In the genomic region with DNA sequence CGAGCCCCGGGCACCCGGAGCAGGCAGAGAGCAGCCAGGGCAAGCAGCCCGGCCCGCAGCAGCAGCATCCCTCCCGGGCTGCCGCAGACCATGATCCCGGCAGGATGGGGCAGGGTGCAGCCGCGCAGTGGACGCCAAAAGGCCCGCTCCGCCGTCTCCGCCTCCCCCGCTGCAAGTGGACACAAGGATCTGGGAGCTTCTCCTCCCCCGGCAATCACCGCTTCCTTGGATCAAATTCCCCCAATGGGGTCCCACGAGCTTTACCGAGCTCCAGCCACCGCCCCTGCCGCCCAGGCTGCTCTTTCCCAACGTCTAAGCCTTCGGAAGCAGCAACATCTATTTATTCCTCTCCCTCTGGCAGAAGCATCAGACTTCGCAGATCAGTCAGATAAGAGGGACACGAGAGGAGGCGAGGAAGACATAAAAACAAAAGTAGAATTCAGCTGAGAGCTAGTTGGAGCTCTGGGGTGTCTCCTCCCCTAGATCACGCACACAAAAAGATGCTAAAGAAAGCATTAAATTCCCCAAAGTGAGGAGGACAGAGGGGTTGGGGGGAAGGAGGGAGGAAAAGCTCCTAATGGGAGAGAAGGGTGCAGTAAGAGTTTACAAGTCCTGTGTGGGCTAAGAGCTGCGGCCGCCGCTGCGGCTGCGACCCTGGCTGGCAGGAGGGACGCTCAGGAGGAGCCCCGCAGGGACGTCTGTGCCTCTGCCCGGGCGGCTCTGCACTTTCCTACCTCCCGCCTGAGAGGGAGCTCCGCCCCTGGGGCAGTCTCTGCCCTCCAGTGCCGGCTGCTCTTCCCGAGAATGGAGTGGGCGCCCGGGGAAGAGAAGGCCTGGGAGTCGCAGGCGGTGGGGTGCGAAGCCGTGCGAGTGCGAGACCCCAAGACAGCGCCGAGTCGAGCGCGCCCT, we compare ENCODE assay signal across 8 cellular contexts. TPM values are rescaled to one million over a fixed set of nuclear protein-coding genes. Genes with fewer than 3 reads are reported as not detected.
DNase-seq lines count a peak whose midpoint lies in the region; ATAC-seq and TF ChIP-seq lines count a peak whose summit lies in the region.

A gene with protein sequence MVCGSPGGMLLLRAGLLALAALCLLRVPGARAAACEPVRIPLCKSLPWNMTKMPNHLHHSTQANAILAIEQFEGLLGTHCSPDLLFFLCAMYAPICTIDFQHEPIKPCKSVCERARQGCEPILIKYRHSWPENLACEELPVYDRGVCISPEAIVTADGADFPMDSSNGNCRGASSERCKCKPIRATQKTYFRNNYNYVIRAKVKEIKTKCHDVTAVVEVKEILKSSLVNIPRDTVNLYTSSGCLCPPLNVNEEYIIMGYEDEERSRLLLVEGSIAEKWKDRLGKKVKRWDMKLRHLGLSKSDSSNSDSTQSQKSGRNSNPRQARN (minus strand): TSS at position 177 of the 909 bp plus-strand sequence. CDS start 85 bp downstream, at position 92.

- no peaks in the 10 kb centered on the region for H3K9me2 ChIP-seq in GM23338 (ENCODE audit: insufficient read depth)

- H3K4me1 Mint-ChIP-seq in GM23338 (peaks cover 16% of the 10 kb centered on the region), immature natural killer cell (peaks cover 4 to 11% of the 10 kb centered on the region in 2 donors)

- H3K36me3 ChIP-seq in GM23338 (ENCODE audit: insufficient read depth) (no peaks in the 10 kb centered on the region), muscle layer of colon (ENCODE audit: insufficient read depth, low read length) (no peaks in the 10 kb centered on the region), vagina (no peaks in the 10 kb centered on the region)

- H3K27me3 Mint-ChIP-seq in GM23338 (ENCODE audit: insufficient read depth, low read depth, poor library complexity) (peaks cover 29% of the 10 kb centered on the region), immature natural killer cell (ENCODE audit: low read depth in 3 of 3) (peaks cover 5 to 31% (median 10%) of the 10 kb centered on the region in 3 donors)

- peak; percentile 46 for DNase-seq in ACHN
- peak; percentile 81 for DNase-seq in GM23338 (ENCODE audit: low spot score)
- peak; percentile 68 for DNase-seq in fibroblast of gingiva (ENCODE audit: low read depth)
- peak in 1 of 2 donors; percentile 89 for DNase-seq in vagina (ENCODE audit: extremely low spot score in 2 of 2)
- no peak for DNase-seq in immature natural killer cell

- no peaks in the 10 kb centered on the region for H4K20me1 ChIP-seq in GM23338 (replicated peaks; ENCODE audit: insufficient read depth)

- no peak for TF ChIP-seq CTCF in GM23338 (conservative IDR thresholded peaks at IDR 0.05; ENCODE audit: low read depth in 2 of 2)
- no peak for TF ChIP-seq CTCF in WI38 (IDR thresholded peaks at IDR 0.05; ENCODE audit: low read depth, low read length)
- TF ChIP-seq CTCF in vagina (IDR thresholded peaks at IDR 0.05) = no peak

- H3K4me3 Mint-ChIP-seq in GM23338 = peak within 1 kb of the TSS; percentile 88
- H3K4me3 Mint-ChIP-seq in immature natural killer cell = peak within 1 kb of the TSS in 2 of 5 donors; percentile 34 to 36

- intact Hi-C loops in vagina (cut with DNase I) = no loop called here

- H2AFZ ChIP-seq in GM23338 = peak within 1 kb of the TSS; percentile 99

- peak within 1 kb of the TSS; percentile 100 for H3K4me2 ChIP-seq in GM23338

- H3K27ac Mint-ChIP-seq in GM23338 (no peak within 1 kb of the TSS), immature natural killer cell (no peak within 1 kb of the TSS)

- H3K4me3 ChIP-seq in GM23338 (peak within 1 kb of the TSS; percentile 94), WI38 (ENCODE audit: low read depth, low read length) (peak within 1 kb of the TSS; percentile 63), muscle layer of colon (ENCODE audit: low read depth in 1 of 2, low read length in 2 of 2) (peak within 1 kb of the TSS; percentile 53 to 65), vagina (peak within 1 kb of the TSS; percentile 53 to 56)

- no peaks in the 10 kb centered on the region for H3K79me2 ChIP-seq in GM23338 (replicated peaks; ENCODE audit: insufficient read depth)

- in situ Hi-C loops in ACHN (cut with HindIII; ENCODE audit: low pct_ligation_motif_present, low pct_unique_long_range_greater_than_20kb, low sequenced_read_pairs) = no loop called here

- no peak for TF ChIP-seq POLR2A in vagina (IDR thresholded peaks at IDR 0.05)

- H3K36me3 Mint-ChIP-seq in GM23338 (ENCODE audit: low read depth) = no peaks in the 10 kb centered on the region; the same call in 2 of the 3 replicates
- H3K36me3 Mint-ChIP-seq in immature natural killer cell = peaks cover 0 to 5% (median 0%) of the 10 kb centered on the region in 3 donors

- no peak within 1 kb of the TSS for H3K27ac ChIP-seq in GM23338 (ENCODE audit: low read depth)
- peak within 1 kb of the TSS; percentile 80 for H3K27ac ChIP-seq in muscle layer of colon (ENCODE audit: low read depth, low read length)
- H3K27ac ChIP-seq in vagina = peak within 1 kb of the TSS; percentile 73

- peaks cover 14% of the 10 kb centered on the region for H3K4me1 ChIP-seq in GM23338 (ENCODE audit: insufficient read depth)
- peaks cover 12% of the 10 kb centered on the region for H3K4me1 ChIP-seq in muscle layer of colon (ENCODE audit: insufficient read depth, low read length)
- peaks cover 22% of the 10 kb centered on the region for H3K4me1 ChIP-seq in vagina

- peaks cover 41% of the 10 kb centered on the region for H3K27me3 ChIP-seq in GM23338 (ENCODE audit: insufficient read depth)
- H3K27me3 ChIP-seq in muscle layer of colon (ENCODE audit: control insufficient read depth in 1 of 2, insufficient read depth in 2 of 2, low read length in 2 of 2) = peaks cover 0 to 4% of the 10 kb centered on the region in 2 donors
- no peaks in the 10 kb centered on the region for H3K27me3 ChIP-seq in vagina

- peak within 1 kb of the TSS; percentile 19 for H3K9ac ChIP-seq in muscle layer of colon (ENCODE audit: low read length)

- H3K9me3 ChIP-seq in muscle layer of colon (ENCODE audit: low read length) (no peaks in the 10 kb centered on the region), vagina (no peaks in the 10 kb centered on the region)

- ATAC-seq in GM23338 (peak; percentile 83), GM21786 (IDR thresholded peaks at IDR 0.05; ENCODE audit: unreplicated experiment) (no peak)

- 0 out of 2 replicates have a peak, but pooled peaks cover 4% of the 10 kb centered on the region for H3F3A ChIP-seq in GM23338 (replicated peaks; ENCODE audit: low read depth)

- H3K9me3 Mint-ChIP-seq in GM23338 = no peaks in the 10 kb centered on the region; the same call in 2 of the 3 replicates
- peaks cover 0 to 7% (median 2%) of the 10 kb centered on the region in 6 donors for H3K9me3 Mint-ChIP-seq in immature natural killer cell

TF ChIP-seq in GM23338, 12 proteins besides CTCF, POLR2A, EP300 and RAD21 (continues in another document):
- no peak for TF ChIP-seq CREB1 (CRISPR knock-in tag; IDR thresholded peaks at IDR 0.05; ENCODE audit: low read depth)
- TF ChIP-seq ZNF331 (CRISPR knock-in tag; IDR thresholded peaks at IDR 0.05; ENCODE audit: low read depth) = no peak
- no peak for TF ChIP-seq NANOG (IDR thresholded peaks at IDR 0.05; ENCODE audit: borderline replicate concordance)
- TF ChIP-seq EZH2 (IDR thresholded peaks at IDR 0.05; ENCODE audit: low read depth, unreplicated experiment) = peak; percentile 57
- TF ChIP-seq, protein P1, sequence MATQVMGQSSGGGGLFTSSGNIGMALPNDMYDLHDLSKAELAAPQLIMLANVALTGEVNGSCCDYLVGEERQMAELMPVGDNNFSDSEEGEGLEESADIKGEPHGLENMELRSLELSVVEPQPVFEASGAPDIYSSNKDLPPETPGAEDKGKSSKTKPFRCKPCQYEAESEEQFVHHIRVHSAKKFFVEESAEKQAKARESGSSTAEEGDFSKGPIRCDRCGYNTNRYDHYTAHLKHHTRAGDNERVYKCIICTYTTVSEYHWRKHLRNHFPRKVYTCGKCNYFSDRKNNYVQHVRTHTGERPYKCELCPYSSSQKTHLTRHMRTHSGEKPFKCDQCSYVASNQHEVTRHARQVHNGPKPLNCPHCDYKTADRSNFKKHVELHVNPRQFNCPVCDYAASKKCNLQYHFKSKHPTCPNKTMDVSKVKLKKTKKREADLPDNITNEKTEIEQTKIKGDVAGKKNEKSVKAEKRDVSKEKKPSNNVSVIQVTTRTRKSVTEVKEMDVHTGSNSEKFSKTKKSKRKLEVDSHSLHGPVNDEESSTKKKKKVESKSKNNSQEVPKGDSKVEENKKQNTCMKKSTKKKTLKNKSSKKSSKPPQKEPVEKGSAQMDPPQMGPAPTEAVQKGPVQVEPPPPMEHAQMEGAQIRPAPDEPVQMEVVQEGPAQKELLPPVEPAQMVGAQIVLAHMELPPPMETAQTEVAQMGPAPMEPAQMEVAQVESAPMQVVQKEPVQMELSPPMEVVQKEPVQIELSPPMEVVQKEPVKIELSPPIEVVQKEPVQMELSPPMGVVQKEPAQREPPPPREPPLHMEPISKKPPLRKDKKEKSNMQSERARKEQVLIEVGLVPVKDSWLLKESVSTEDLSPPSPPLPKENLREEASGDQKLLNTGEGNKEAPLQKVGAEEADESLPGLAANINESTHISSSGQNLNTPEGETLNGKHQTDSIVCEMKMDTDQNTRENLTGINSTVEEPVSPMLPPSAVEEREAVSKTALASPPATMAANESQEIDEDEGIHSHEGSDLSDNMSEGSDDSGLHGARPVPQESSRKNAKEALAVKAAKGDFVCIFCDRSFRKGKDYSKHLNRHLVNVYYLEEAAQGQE (IDR thresholded peaks at IDR 0.05; ENCODE audit: unreplicated experiment) = no peak

RNA-seq across cellular contexts. Expression of the gene that starts here (rescaled TPM):
- total RNA-seq in GM23338 (2014; rRNA removed; shearing (Covaris generic)) = 0.52 and 1.0 TPM in 2 replicates
- polyA plus RNA-seq in GM23338 (2016; fragmentation: Nextera tagmentation; extraction: Ambion mirVana) = 1.2 and 1.5 TPM in 2 replicates
- total RNA-seq in vagina = 3.9 TPM
- polyA plus RNA-seq in immature natural killer cell = not detected

Comparison
In these comparisons a context has a peak if more than half of its experiments do, and no peak if none do; other contexts are left out.
1. DNase-seq: peak in ACHN (single experiment), GM23338 (single experiment) and fibroblast of gingiva (single experiment); none in immature natural killer cell (0 of 3).
2. Peak in every context shown above with its lines, with median percentiles within 50 percentile points of each other: H3K4me3 ChIP-seq.